ENCODE assay signal across 1 cellular context in the genomic region with DNA sequence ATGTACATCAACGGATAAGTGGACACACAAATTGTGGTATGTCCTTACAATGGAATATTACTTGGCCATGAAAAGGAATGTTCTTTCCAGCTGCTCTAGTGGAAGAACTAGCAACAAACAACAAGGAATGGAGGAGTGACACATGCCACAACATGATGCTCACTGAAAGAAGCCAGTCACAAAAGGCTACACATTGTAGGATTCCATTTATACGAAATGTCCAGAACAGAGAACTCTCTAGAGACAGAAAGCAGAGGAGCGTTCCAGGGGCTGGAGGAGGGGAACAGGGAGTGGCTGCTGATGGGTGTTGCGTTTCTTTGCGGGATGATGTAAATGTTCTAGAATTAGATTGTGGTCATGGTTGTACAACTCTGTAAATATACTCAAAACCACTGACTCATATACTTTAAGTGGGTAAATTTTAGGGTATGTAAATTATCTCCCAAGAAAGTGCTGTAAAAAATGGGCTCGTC.
A peak's percentile ranks its signal among the peaks of the same experiment; 100 is the strongest.
TF ChIP-seq lines count a peak whose summit lies in the region.

No MANE protein-coding gene starts in this region.

TF ChIP-seq in HEK293, 187 proteins besides CTCF, POLR2A, EP300 and RAD21 (continued from another document):
- TF ChIP-seq, protein P1, sequence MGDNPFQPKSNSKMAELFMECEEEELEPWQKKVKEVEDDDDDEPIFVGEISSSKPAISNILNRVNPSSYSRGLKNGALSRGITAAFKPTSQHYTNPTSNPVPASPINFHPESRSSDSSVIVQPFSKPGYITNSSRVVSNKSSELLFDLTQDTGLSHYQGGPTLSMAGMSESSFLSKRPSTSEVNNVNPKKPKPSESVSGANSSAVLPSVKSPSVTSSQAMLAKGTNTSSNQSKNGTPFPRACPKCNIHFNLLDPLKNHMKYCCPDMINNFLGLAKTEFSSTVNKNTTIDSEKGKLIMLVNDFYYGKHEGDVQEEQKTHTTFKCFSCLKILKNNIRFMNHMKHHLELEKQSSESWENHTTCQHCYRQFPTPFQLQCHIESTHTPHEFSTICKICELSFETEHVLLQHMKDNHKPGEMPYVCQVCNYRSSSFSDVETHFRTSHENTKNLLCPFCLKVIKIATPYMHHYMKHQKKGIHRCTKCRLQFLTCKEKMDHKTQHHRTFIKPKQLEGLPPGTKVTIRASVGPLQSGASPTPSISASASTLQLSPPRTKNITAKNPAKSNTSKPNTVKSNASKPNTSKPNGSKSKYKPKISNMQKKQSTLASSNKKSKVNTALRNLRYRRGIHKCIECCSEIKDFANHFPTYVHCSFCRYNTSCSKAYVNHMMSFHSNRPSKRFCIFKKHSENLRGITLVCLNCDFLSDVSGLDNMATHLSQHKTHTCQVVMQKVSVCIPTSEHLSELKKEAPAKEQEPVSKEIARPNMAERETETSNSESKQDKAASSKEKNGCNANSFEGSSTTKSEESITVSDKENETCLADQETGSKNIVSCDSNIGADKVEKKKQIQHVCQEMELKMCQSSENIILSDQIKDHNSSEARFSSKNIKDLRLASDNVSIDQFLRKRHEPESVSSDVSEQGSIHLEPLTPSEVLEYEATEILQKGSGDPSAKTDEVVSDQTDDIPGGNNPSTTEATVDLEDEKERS (tag by site-specific recombination; IDR thresholded peaks at IDR 0.05) = peak; percentile 95
- no peak for TF ChIP-seq ZFP3 (tag by site-specific recombination; IDR thresholded peaks at IDR 0.05; ENCODE audit: low read depth)
- TF ChIP-seq, protein P2, sequence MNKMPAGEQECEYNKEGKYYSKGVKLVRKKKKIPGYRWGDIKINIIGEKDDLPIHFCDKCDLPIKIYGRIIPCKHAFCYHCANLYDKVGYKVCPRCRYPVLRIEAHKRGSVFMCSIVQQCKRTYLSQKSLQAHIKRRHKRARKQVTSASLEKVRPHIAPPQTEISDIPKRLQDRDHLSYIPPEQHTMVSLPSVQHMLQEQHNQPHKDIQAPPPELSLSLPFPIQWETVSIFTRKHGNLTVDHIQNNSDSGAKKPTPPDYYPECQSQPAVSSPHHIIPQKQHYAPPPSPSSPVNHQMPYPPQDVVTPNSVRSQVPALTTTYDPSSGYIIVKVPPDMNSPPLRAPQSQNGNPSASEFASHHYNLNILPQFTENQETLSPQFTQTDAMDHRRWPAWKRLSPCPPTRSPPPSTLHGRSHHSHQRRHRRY (tag by site-specific recombination; IDR thresholded peaks at IDR 0.05) = no peak
- TF ChIP-seq, protein P3, sequence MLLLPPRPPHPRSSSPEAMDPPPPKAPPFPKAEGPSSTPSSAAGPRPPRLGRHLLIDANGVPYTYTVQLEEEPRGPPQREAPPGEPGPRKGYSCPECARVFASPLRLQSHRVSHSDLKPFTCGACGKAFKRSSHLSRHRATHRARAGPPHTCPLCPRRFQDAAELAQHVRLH (tag by site-specific recombination; IDR thresholded peaks at IDR 0.05) = peak; percentile 59; the same call in 1 of the 2 replicates
- no peak for TF ChIP-seq ZNF830 (tag by site-specific recombination; IDR thresholded peaks at IDR 0.05; ENCODE audit: low read depth)
- TF ChIP-seq ZNF366 (tag by site-specific recombination; conservative IDR thresholded peaks at IDR 0.05) = peak; percentile 56
- TF ChIP-seq, protein P4, sequence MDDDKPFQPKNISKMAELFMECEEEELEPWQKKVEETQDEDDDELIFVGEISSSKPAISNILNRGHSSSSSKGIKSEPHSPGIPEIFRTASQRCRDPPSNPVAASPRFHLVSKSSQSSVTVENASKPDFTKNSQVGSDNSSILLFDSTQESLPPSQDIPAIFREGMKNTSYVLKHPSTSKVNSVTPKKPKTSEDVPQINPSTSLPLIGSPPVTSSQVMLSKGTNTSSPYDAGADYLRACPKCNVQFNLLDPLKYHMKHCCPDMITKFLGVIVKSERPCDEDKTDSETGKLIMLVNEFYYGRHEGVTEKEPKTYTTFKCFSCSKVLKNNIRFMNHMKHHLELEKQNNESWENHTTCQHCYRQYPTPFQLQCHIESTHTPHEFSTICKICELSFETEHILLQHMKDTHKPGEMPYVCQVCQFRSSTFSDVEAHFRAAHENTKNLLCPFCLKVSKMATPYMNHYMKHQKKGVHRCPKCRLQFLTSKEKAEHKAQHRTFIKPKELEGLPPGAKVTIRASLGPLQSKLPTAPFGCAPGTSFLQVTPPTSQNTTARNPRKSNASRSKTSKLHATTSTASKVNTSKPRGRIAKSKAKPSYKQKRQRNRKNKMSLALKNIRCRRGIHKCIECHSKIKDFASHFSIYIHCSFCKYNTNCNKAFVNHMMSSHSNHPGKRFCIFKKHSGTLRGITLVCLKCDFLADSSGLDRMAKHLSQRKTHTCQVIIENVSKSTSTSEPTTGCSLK (tag by site-specific recombination; IDR thresholded peaks at IDR 0.05) = no peak
- TF ChIP-seq KLF16 (tag by site-specific recombination; IDR thresholded peaks at IDR 0.05) = no peak
- no peak for TF ChIP-seq ZNF529 (tag by site-specific recombination; IDR thresholded peaks at IDR 0.05; ENCODE audit: insufficient replicate concordance)
- no peak for TF ChIP-seq ZNF223 (tag by site-specific recombination; IDR thresholded peaks at IDR 0.05)
- TF ChIP-seq ZNF596 (tag by site-specific recombination; IDR thresholded peaks at IDR 0.05) = no peak
- TF ChIP-seq WT1 (tag by site-specific recombination; IDR thresholded peaks at IDR 0.05) = peak; percentile 76
- TF ChIP-seq BCL11A (tag by site-specific recombination; IDR thresholded peaks at IDR 0.05; ENCODE audit: low read depth) = no peak
- no peak for TF ChIP-seq ZNF169 (tag by site-specific recombination; IDR thresholded peaks at IDR 0.05)
- no peak for TF ChIP-seq ZNF138 (tag by site-specific recombination; IDR thresholded peaks at IDR 0.05; ENCODE audit: borderline replicate concordance)
- no peak for TF ChIP-seq ZNF133 (tag by site-specific recombination; IDR thresholded peaks at IDR 0.05)
- TF ChIP-seq, protein P5, sequence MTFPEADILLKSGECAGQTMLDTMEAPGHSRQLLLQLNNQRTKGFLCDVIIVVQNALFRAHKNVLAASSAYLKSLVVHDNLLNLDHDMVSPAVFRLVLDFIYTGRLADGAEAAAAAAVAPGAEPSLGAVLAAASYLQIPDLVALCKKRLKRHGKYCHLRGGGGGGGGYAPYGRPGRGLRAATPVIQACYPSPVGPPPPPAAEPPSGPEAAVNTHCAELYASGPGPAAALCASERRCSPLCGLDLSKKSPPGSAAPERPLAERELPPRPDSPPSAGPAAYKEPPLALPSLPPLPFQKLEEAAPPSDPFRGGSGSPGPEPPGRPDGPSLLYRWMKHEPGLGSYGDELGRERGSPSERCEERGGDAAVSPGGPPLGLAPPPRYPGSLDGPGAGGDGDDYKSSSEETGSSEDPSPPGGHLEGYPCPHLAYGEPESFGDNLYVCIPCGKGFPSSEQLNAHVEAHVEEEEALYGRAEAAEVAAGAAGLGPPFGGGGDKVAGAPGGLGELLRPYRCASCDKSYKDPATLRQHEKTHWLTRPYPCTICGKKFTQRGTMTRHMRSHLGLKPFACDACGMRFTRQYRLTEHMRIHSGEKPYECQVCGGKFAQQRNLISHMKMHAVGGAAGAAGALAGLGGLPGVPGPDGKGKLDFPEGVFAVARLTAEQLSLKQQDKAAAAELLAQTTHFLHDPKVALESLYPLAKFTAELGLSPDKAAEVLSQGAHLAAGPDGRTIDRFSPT (tag by site-specific recombination; IDR thresholded peaks at IDR 0.05) = peak; percentile 37; the same call in 1 of the 2 replicates
- TF ChIP-seq GLI2 (tag by site-specific recombination; IDR thresholded peaks at IDR 0.05; ENCODE audit: borderline replicate concordance, low read depth) = no peak
- TF ChIP-seq ZNF433 (tag by site-specific recombination; IDR thresholded peaks at IDR 0.05; ENCODE audit: low read depth) = no peak
- TF ChIP-seq TRIM28 (IDR thresholded peaks at IDR 0.05; ENCODE audit: borderline replicate concordance, low read length) = peak; percentile 68; the same call in 1 of the 2 replicates
- TF ChIP-seq, protein P6, sequence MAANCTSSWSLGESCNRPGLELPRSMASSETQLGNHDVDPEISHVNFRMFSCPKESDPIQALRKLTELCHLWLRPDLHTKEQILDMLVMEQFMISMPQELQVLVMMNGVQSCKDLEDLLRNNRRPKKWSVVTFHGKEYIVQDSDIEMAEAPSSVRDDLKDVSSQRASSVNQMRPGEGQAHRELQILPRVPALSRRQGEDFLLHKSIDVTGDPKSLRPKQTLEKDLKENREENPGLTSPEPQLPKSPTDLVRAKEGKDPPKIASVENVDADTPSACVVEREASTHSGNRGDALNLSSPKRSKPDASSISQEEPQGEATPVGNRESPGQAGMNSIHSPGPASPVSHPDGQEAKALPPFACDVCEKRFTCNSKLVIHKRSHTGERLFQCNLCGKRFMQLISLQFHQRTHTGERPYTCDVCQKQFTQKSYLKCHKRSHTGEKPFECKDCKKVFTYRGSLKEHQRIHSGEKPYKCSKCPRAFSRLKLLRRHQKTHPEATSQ (tag by site-specific recombination; IDR thresholded peaks at IDR 0.05) = no peak
- no peak for TF ChIP-seq ZNF311 (tag by site-specific recombination; IDR thresholded peaks at IDR 0.05; ENCODE audit: borderline replicate concordance)
- TF ChIP-seq ZNF48 (tag by site-specific recombination; IDR thresholded peaks at IDR 0.05) = no peak
- TF ChIP-seq, protein P7, sequence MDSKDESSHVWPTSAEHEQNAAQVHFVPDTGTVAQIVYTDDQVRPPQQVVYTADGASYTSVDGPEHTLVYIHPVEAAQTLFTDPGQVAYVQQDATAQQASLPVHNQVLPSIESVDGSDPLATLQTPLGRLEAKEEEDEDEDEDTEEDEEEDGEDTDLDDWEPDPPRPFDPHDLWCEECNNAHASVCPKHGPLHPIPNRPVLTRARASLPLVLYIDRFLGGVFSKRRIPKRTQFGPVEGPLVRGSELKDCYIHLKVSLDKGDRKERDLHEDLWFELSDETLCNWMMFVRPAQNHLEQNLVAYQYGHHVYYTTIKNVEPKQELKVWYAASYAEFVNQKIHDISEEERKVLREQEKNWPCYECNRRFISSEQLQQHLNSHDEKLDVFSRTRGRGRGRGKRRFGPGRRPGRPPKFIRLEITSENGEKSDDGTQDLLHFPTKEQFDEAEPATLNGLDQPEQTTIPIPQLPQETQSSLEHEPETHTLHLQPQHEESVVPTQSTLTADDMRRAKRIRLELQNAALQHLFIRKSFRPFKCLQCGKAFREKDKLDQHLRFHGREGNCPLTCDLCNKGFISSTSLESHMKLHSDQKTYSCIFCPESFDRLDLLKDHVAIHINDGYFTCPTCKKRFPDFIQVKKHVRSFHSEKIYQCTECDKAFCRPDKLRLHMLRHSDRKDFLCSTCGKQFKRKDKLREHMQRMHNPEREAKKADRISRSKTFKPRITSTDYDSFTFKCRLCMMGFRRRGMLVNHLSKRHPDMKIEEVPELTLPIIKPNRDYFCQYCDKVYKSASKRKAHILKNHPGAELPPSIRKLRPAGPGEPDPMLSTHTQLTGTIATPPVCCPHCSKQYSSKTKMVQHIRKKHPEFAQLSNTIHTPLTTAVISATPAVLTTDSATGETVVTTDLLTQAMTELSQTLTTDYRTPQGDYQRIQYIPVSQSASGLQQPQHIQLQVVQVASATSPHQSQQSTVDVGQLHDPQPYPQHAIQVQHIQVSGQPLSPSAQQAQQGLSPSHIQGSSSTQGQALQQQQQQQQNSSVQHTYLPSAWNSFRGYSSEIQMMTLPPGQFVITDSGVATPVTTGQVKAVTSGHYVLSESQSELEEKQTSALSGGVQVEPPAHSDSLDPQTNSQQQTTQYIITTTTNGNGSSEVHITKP (tag by site-specific recombination; IDR thresholded peaks at IDR 0.05) = peak; percentile 87
- no peak for TF ChIP-seq ZXDB (tag by site-specific recombination; IDR thresholded peaks at IDR 0.05)
